ENCODE assay signal across 16 cellular contexts in the genomic region with DNA sequence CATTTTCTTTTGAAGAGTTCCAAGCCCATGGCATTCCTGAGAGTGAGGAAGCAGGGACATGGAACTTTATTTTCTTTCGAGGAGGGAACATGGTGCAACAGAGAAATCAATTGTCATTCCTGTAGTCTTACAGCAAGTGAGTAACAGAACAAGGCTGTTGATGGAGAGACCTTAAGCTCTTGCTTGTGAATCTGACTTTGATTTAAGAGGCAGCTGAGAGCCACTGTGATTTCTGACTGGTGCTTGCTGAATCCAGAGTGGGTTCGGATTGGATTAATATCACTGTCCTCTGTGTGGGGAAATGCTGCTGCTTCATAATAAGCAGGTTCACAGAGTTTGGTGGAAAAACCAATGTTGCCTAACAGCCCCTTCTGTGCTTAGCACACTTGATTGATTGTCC. TPM values are rescaled to one million over a fixed set of nuclear protein-coding genes. Genes with fewer than 3 reads are reported as not detected.
DNase-seq lines count a peak whose midpoint lies in the region; ATAC-seq and TF ChIP-seq lines count a peak whose summit lies in the region.
"Had no signal": no experiment of that assay in that cellular context is flagged by ENCODE, and none has a peak within 500 bp of the region (broad histone marks: within the 10 kb centered on the region; RNA-seq: fewer than 3 reads in every experiment).

No MANE protein-coding gene starts in this region.

- H3K27me3 ChIP-seq in neuron (ENCODE audit: insufficient read depth, low read length) = peaks cover 4% of the 10 kb centered on the region
- H3K27me3 ChIP-seq: BE2C had no signal

- H3K27me3 Mint-ChIP-seq in brain = peaks cover 22% of the 10 kb centered on the region
- peaks cover 5% of the 10 kb centered on the region for H3K27me3 Mint-ChIP-seq in activated CD8-positive, alpha-beta T cell treated with anti-CD3 and anti-CD28 coated beads, Interleukin-2, amount 10 ng/mL, durations not matched to agents 7 days and 5 days (ENCODE audit: low read depth)

- DNase-seq in NCI-H69 (lab: John Stamatoyannopoulos, UW) = peak; percentile 21
- no peak for DNase-seq in activated CD8-positive, alpha-beta T cell treated with anti-CD3 and anti-CD28 coated beads, Interleukin-2, amount 10 ng/mL, durations not matched to agents 7 days and 5 days
- DNase-seq: BE2C; CD4-positive, alpha-beta memory T cell; DMS79; H7 had no signal

- no peaks in the 10 kb centered on the region for H3K36me3 ChIP-seq in neuron (ENCODE audit: insufficient read depth, low read length)
- H3K36me3 ChIP-seq: BE2C had no signal

- peak overlapping the region in 4 of 5 experiments; percentile 9 to 89 (median 58) for H3K27ac Mint-ChIP-seq in brain
- no peak overlapping the region for H3K27ac Mint-ChIP-seq in activated CD8-positive, alpha-beta T cell treated with anti-CD3 and anti-CD28 coated beads, Interleukin-2, amount 10 ng/mL, durations not matched to agents 7 days and 5 days
- H3K27ac Mint-ChIP-seq: GM23338 had no signal

- H3K9me3 ChIP-seq in neuron (ENCODE audit: low read length) = no peaks in the 10 kb centered on the region
- H3K9me3 ChIP-seq: A549, BE2C had no signal

- H3K4me1 Mint-ChIP-seq in brain = peaks cover 45% of the 10 kb centered on the region
- H3K4me1 Mint-ChIP-seq in activated CD8-positive, alpha-beta T cell treated with anti-CD3 and anti-CD28 coated beads, Interleukin-2, amount 10 ng/mL, durations not matched to agents 7 days and 5 days (ENCODE audit: low read depth) = no peaks in the 10 kb centered on the region
- H3K4me1 Mint-ChIP-seq: CD4-positive, alpha-beta memory T cell had no signal

- no peak overlapping the region for H3K4me3 Mint-ChIP-seq in brain
- H3K4me3 Mint-ChIP-seq in activated CD8-positive, alpha-beta T cell treated with anti-CD3 and anti-CD28 coated beads, Interleukin-2, amount 10 ng/mL, durations not matched to agents 7 days and 5 days = no peak overlapping the region
- H3K4me3 Mint-ChIP-seq: CD4-positive, alpha-beta memory T cell; GM23338 had no signal

- ATAC-seq in activated CD8-positive, alpha-beta T cell treated with anti-CD3 and anti-CD28 coated beads, Interleukin-2, amount 10 ng/mL, durations not matched to agents 7 days and 5 days = no peak
- ATAC-seq in HG03457 (IDR thresholded peaks at IDR 0.05; ENCODE audit: unreplicated experiment) = no peak
- no peak for ATAC-seq in HG03378 (IDR thresholded peaks at IDR 0.05; ENCODE audit: unreplicated experiment)
- ATAC-seq: A549, GM12878, GM23338 had no signal

- no peaks in the 10 kb centered on the region for H3K36me3 Mint-ChIP-seq in brain
- no peaks in the 10 kb centered on the region for H3K36me3 Mint-ChIP-seq in activated CD8-positive, alpha-beta T cell treated with anti-CD3 and anti-CD28 coated beads, Interleukin-2, amount 10 ng/mL, durations not matched to agents 7 days and 5 days (ENCODE audit: low read depth)
- H3K36me3 Mint-ChIP-seq: CD4-positive, alpha-beta memory T cell had no signal

- H3K4me1 ChIP-seq in neuron (ENCODE audit: insufficient read depth, low read length) = peaks cover 36% of the 10 kb centered on the region
- H3K4me1 ChIP-seq: A549, BE2C had no signal

- CTCF ChIA-PET in activated CD8-positive, alpha-beta T cell treated with anti-CD3 and anti-CD28 coated beads, Interleukin-2, amount 10 ng/mL, durations not matched to agents 7 days and 5 days (lab: Charles Lee) = no interaction called here

- H2AFZ ChIP-seq in neuron (ENCODE audit: low read depth, low read length) = peak overlapping the region; percentile 10
- H2AFZ ChIP-seq: GM23338 had no signal

- no peak for TF ChIP-seq CTCF in brain (conservative IDR thresholded peaks at IDR 0.05)

- H3K9me3 Mint-ChIP-seq in brain = peaks cover 0 to 4% (median 0%) of the 10 kb centered on the region in 5 experiments
- H3K9me3 Mint-ChIP-seq in activated CD8-positive, alpha-beta T cell treated with anti-CD3 and anti-CD28 coated beads, Interleukin-2, amount 10 ng/mL, durations not matched to agents 7 days and 5 days (ENCODE audit: insufficient read depth) = no peaks in the 10 kb centered on the region
- H3K9me3 Mint-ChIP-seq: GM23338 had no signal

- POLR2A ChIA-PET in activated CD8-positive, alpha-beta T cell treated with anti-CD3 and anti-CD28 coated beads, Interleukin-2, amount 10 ng/mL, durations not matched to agents 7 days and 5 days (lab: Charles Lee) = no interaction called here

- no peak overlapping the region for H3K4me3 ChIP-seq in neuron (ENCODE audit: low read length)
- H3K4me3 ChIP-seq: A549, GM12878, GM23338 had no signal

RNA-seq across cellular contexts. Expression of a gene that starts 4.7 kb away (rescaled TPM):
- polyA plus RNA-seq in brain (ENCODE audit: insufficient read depth, low read depth, low replicate concordance) = not detected
- not detected for total RNA-seq in activated CD8-positive, alpha-beta T cell treated with anti-CD3 and anti-CD28 coated beads, Interleukin-2, amount 10 ng/mL, durations not matched to agents 7 days and 5 days
- total RNA-seq: CD4-positive, alpha-beta memory T cell; G401; GM12878; GM23338; H7; HT1080 had no signal
- polyA plus RNA-seq: A549; AG04450; CD4-positive, alpha-beta memory T cell; GM12878; GM23338 had no signal

RNA-seq across cellular contexts. Expression of a gene that starts 45.9 kb away (rescaled TPM):
- 1.4 TPM for polyA plus RNA-seq in brain (ENCODE audit: insufficient read depth, low read depth, low replicate concordance)
- not detected for total RNA-seq in activated CD8-positive, alpha-beta T cell treated with anti-CD3 and anti-CD28 coated beads, Interleukin-2, amount 10 ng/mL, durations not matched to agents 7 days and 5 days
- total RNA-seq: G401, HT1080 had no signal
